ENCODE assay signal across 1 cellular context in genomic region chr3:16265455-16265786, GRCh38.
TF ChIP-seq lines count a peak whose summit lies in the region.

No MANE protein-coding gene starts in this region.

TF ChIP-seq in GM12878, 131 proteins besides CTCF, POLR2A, EP300 and RAD21:
- TF ChIP-seq SKIL (IDR thresholded peaks at IDR 0.05; ENCODE audit: low read depth, poor library complexity, severe bottlenecking) (peak; percentile 13), MEF2B (IDR thresholded peaks at IDR 0.05; ENCODE audit: partially characterized antibody, poor library complexity, severe bottlenecking) (no peak), LARP7 (IDR thresholded peaks at IDR 0.05) (0 out of 2 replicates have a peak, but pooled peaks have one; percentile 3)
TF ChIP-seq in GM12878: peak in this region for 2.
